1 cellular context compared by ENCODE assay signal in the genomic region with DNA sequence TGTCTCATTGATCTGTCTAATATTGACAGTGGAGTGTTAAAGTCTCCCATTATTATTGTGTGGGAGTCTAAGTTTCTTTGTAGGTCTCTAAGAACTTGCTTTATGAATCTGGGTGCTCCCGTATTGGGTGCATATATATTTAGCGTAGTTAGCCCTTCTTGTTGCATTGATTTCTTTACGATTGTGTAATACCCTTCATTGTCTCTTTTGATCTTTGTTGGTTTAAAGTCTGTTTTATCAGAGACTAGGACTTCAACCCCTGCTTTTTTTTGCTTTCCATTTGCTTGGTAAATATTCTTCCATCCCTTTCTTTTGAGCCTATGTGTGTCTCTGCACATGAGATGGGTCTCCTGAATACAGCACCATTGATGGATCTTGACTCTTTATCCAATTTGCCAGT.
TF ChIP-seq lines count a peak whose summit lies in the region.
"Not testable (repeated sequence)": the region's sequence is repeated elsewhere in the genome, so short reads cannot be mapped to it uniquely, and the experiment has no call there.

No MANE protein-coding gene starts in this region.

TF ChIP-seq in HepG2, 621 proteins besides CTCF, POLR2A, EP300 and RAD21 (continued from another document):
- TF ChIP-seq ZFP1 (CRISPR knock-in tag; IDR thresholded peaks at IDR 0.05) (peak; percentile 82; the same call in 1 of the 2 replicates), SOX6 (CRISPR knock-in tag; IDR thresholded peaks at IDR 0.05) (peak; percentile 99), ZNF614 (CRISPR knock-in tag; IDR thresholded peaks at IDR 0.05; ENCODE audit: borderline replicate concordance) (peak; percentile 74; the same call in 1 of the 2 replicates), ZNF24 (IDR thresholded peaks at IDR 0.05) (peak; percentile 71), CREM (IDR thresholded peaks at IDR 0.05) (peak; percentile 88)
- TF ChIP-seq SOX6 (IDR thresholded peaks at IDR 0.05); CREM (CRISPR knock-in tag; IDR thresholded peaks at IDR 0.05): not testable (repeated sequence)
- TF ChIP-seq, protein P1, sequence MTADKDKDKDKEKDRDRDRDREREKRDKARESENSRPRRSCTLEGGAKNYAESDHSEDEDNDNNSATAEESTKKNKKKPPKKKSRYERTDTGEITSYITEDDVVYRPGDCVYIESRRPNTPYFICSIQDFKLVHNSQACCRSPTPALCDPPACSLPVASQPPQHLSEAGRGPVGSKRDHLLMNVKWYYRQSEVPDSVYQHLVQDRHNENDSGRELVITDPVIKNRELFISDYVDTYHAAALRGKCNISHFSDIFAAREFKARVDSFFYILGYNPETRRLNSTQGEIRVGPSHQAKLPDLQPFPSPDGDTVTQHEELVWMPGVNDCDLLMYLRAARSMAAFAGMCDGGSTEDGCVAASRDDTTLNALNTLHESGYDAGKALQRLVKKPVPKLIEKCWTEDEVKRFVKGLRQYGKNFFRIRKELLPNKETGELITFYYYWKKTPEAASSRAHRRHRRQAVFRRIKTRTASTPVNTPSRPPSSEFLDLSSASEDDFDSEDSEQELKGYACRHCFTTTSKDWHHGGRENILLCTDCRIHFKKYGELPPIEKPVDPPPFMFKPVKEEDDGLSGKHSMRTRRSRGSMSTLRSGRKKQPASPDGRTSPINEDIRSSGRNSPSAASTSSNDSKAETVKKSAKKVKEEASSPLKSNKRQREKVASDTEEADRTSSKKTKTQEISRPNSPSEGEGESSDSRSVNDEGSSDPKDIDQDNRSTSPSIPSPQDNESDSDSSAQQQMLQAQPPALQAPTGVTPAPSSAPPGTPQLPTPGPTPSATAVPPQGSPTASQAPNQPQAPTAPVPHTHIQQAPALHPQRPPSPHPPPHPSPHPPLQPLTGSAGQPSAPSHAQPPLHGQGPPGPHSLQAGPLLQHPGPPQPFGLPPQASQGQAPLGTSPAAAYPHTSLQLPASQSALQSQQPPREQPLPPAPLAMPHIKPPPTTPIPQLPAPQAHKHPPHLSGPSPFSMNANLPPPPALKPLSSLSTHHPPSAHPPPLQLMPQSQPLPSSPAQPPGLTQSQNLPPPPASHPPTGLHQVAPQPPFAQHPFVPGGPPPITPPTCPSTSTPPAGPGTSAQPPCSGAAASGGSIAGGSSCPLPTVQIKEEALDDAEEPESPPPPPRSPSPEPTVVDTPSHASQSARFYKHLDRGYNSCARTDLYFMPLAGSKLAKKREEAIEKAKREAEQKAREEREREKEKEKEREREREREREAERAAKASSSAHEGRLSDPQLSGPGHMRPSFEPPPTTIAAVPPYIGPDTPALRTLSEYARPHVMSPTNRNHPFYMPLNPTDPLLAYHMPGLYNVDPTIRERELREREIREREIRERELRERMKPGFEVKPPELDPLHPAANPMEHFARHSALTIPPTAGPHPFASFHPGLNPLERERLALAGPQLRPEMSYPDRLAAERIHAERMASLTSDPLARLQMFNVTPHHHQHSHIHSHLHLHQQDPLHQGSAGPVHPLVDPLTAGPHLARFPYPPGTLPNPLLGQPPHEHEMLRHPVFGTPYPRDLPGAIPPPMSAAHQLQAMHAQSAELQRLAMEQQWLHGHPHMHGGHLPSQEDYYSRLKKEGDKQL (CRISPR knock-in tag; IDR thresholded peaks at IDR 0.05; ENCODE audit: low read depth): peak; percentile 86
- TF ChIP-seq, protein P2, sequence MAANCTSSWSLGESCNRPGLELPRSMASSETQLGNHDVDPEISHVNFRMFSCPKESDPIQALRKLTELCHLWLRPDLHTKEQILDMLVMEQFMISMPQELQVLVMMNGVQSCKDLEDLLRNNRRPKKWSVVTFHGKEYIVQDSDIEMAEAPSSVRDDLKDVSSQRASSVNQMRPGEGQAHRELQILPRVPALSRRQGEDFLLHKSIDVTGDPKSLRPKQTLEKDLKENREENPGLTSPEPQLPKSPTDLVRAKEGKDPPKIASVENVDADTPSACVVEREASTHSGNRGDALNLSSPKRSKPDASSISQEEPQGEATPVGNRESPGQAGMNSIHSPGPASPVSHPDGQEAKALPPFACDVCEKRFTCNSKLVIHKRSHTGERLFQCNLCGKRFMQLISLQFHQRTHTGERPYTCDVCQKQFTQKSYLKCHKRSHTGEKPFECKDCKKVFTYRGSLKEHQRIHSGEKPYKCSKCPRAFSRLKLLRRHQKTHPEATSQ (CRISPR knock-in tag; IDR thresholded peaks at IDR 0.05; ENCODE audit: borderline replicate concordance): peak; percentile 54; the same call in 1 of the 2 replicates
